Comparison of ENCODE assay signal across 15 cellular contexts in the genomic region with DNA sequence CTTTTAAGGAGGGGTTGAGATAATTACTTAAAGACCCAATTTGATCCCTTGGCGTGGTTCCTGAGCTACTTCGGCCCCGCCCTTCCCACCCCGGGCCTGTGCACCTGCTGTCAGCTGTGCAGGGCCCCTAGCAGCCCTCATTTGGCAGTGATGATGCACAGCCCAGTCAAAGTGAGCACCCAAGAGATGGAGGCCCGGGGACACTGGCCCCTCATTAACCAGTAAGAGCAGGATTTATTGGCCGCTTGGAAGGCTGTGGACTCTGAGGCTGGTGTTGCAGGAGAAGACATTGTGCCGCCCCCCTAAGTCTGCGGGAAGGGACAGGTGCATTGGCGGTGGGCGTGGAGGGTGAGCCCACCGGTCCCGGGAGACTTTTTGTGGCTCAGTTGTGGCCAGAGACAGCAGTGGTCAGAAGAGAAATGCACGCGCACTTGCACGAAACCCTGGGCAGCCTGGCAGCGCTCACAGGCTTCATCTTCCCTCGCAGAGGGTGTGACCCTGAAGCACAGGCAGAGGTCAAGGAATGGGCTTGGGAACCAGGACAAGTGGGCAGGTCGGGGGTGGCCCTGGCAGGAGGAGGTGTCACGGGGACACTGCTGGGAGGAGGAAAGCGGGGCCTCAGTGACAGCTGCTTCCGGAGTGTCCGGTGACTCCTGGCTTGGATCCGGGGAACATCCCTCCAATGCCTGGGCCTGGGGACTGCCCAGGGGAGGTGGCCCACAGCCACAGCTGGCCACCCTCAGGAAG.
"Had no signal": no experiment of that assay in that cellular context is flagged by ENCODE, and none has a peak within 500 bp of the region (broad histone marks: within the 10 kb centered on the region; RNA-seq: fewer than 3 reads in every experiment).

No MANE protein-coding gene starts in this region.

- H3K4me3 ChIP-seq: skin epidermis, thyroid gland, vagina had no signal

- H3K36me3 ChIP-seq: thyroid gland, vagina had no signal

- H3K9me3 ChIP-seq: thyroid gland had no signal

- H3K27ac ChIP-seq: skin epidermis, thyroid gland, vagina had no signal

- H3K4me1 ChIP-seq: thyroid gland, vagina had no signal

- ATAC-seq: activated CD8-positive, alpha-beta memory T cell treated with anti-CD3 and anti-CD28 coated beads, Interleukin-2, amount 10 ng/mL, durations not matched to agents 7 days and 5 days had no signal

- H3K27me3 ChIP-seq: thyroid gland, vagina had no signal

- DNase-seq: activated CD4-positive, alpha-beta T cell treated with anti-CD3 and anti-CD28 coated beads, Interleukin-2, amount 50 U/mL, for 48 hours; activated CD4-positive, CD25-positive, alpha-beta regulatory T cell treated with anti-CD3 and anti-CD28 coated beads, Interleukin-2, amount 50 U/mL, for 72 hours; activated CD8-positive, alpha-beta memory T cell treated with anti-CD3 and anti-CD28 coated beads, Interleukin-2, amount 10 ng/mL, durations not matched to agents 7 days and 5 days; activated effector memory CD4-positive, alpha-beta T cell treated with Interleukin-2 at 50 U/mL for 16 hours; activated T-cell treated with anti-CD3 and anti-CD28 coated beads, Interleukin-2, amount 50 U/mL, for 24 hours; amygdala; endodermal cell; erythroblast; hippocampal formation; kidney glomerular epithelial cell; stimulated activated CD4-positive, alpha-beta T cell treated with anti-CD3 and anti-CD28 coated beads, Interleukin-4, amount 100 ng/mL, for 4 hours; T-helper 9 cell; thyroid gland had no signal
